In the genomic region with DNA sequence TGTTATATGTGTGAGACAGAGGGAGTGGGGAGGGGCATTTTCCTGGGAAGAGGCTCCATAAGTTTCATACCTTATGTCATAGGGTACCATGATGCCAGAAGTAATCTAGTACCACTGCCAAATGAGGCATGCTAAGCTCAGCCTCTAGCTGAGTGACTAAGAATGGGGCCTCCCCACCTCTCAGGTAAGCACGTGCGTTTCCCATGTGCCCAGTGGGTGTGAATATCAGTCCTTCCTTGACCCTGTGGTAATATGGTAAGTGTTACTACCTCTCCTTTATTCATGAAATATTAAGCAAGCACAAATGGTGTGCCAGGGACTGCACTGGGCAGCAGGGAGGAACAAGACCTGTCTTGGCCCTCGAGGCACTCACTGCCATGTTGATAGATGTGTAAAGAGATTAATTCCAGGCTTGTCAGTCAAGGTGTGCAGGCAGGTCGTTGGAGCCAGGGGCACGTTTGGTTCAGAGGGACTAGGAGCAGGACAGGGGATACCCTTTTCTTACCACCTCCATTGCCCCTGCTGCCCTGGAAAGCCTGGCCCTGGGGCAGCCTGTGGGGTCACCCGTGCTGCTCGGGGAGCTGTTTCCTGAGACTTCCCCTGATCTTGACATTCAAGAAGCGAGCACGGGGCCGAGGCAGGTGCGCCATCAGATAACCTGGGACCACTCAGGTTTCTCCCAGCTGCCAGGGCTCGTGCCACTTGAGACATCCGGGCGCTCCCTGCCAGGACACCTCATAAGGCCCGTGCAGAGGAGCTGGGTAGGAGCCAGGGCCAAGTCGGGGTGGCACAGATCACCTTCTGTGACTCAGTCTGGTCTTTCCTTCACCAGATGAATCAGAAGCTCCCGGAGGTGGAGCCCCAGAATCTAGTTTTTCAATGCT, we compare ENCODE assay signal across 1 cellular context.
TF ChIP-seq lines count a peak whose summit lies in the region.

No MANE protein-coding gene starts in this region.

TF ChIP-seq in K562, 482 proteins besides CTCF, POLR2A, EP300 and RAD21:
- TF ChIP-seq ZNF551 (CRISPR knock-in tag; IDR thresholded peaks at IDR 0.05): no peak
- no peak for TF ChIP-seq SPI1 (IDR thresholded peaks at IDR 0.05; ENCODE audit: borderline replicate concordance, low read depth, low read length)
- TF ChIP-seq, protein P1, sequence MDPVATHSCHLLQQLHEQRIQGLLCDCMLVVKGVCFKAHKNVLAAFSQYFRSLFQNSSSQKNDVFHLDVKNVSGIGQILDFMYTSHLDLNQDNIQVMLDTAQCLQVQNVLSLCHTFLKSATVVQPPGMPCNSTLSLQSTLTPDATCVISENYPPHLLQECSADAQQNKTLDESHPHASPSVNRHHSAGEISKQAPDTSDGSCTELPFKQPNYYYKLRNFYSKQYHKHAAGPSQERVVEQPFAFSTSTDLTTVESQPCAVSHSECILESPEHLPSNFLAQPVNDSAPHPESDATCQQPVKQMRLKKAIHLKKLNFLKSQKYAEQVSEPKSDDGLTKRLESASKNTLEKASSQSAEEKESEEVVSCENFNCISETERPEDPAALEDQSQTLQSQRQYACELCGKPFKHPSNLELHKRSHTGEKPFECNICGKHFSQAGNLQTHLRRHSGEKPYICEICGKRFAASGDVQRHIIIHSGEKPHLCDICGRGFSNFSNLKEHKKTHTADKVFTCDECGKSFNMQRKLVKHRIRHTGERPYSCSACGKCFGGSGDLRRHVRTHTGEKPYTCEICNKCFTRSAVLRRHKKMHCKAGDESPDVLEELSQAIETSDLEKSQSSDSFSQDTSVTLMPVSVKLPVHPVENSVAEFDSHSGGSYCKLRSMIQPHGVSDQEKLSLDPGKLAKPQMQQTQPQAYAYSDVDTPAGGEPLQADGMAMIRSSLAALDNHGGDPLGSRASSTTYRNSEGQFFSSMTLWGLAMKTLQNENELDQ (CRISPR knock-in tag; IDR thresholded peaks at IDR 0.05; ENCODE audit: borderline replicate concordance): no peak
- no peak for TF ChIP-seq MIER1 (IDR thresholded peaks at IDR 0.05; ENCODE audit: low read depth)
- TF ChIP-seq POLR2G (IDR thresholded peaks at IDR 0.05; ENCODE audit: low read depth, low read length): peak; percentile 35; the same call in 1 of the 2 replicates
- no peak for TF ChIP-seq NFATC3 (IDR thresholded peaks at IDR 0.05)
- TF ChIP-seq PHF8 (IDR thresholded peaks at IDR 0.05; ENCODE audit: borderline replicate concordance, low read length): no peak
